1 cellular context compared by ENCODE assay signal in the genomic region with DNA sequence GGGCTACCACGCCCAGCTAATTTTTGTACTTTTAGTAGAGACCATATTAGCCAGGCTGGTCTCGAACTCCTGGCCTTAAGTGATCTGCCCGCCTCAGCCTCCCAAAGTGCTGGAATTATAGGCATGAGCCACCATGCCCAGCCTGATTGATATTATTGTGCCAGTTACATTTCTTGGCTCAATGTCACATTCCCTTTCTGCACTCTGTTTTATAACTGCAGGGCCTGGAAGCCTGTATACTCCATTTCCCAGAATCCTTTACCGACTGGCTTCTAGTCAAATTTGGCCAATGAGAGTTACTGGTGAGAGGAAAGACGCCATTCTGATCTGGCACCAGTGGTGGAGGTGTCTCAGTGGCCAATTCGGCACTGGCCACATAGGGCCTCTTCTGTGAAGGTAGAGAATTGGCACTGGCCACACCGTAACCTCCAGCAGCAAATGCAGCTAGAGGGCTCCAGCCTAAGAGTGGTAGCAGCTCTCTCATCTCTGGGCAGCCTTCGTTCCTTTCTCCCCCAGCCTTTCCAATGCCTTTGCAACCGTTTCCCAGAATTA.
TF ChIP-seq lines count a peak whose summit lies in the region.

No MANE protein-coding gene starts in this region.

TF ChIP-seq in HepG2, 621 proteins besides CTCF, POLR2A, EP300 and RAD21:
- TF ChIP-seq ZNF143 (CRISPR knock-in tag; IDR thresholded peaks at IDR 0.05) = peak; percentile 45; the same call in 1 of the 2 replicates
- TF ChIP-seq CBFB (CRISPR knock-in tag; IDR thresholded peaks at IDR 0.05) = no peak
- no peak for TF ChIP-seq ZNF281 (CRISPR knock-in tag; IDR thresholded peaks at IDR 0.05; ENCODE audit: borderline replicate concordance)
- TF ChIP-seq CENPX (CRISPR knock-in tag; IDR thresholded peaks at IDR 0.05) = no peak
- TF ChIP-seq PBX3 (CRISPR knock-in tag; IDR thresholded peaks at IDR 0.05; ENCODE audit: borderline replicate concordance) = no peak
- no peak for TF ChIP-seq ZNF282 (IDR thresholded peaks at IDR 0.05; ENCODE audit: partially characterized antibody)
- no peak for TF ChIP-seq KLF15 (CRISPR knock-in tag; IDR thresholded peaks at IDR 0.05; ENCODE audit: borderline replicate concordance)
- no peak for TF ChIP-seq ZNF691 (CRISPR knock-in tag; IDR thresholded peaks at IDR 0.05; ENCODE audit: borderline replicate concordance, low read depth)
- TF ChIP-seq ZNF12 (CRISPR knock-in tag; IDR thresholded peaks at IDR 0.05) = no peak
- no peak for TF ChIP-seq ZFY (CRISPR knock-in tag; IDR thresholded peaks at IDR 0.05)
- no peak for TF ChIP-seq TEF (CRISPR knock-in tag; IDR thresholded peaks at IDR 0.05)
- no peak for TF ChIP-seq HDAC2 (CRISPR knock-in tag; IDR thresholded peaks at IDR 0.05)
- TF ChIP-seq POGZ (CRISPR knock-in tag; IDR thresholded peaks at IDR 0.05) = peak; percentile 20; the same call in 1 of the 2 replicates
- no peak for TF ChIP-seq SNRNP70 (IDR thresholded peaks at IDR 0.05; ENCODE audit: low read depth, low read length)
- TF ChIP-seq THAP8 (CRISPR knock-in tag; IDR thresholded peaks at IDR 0.05; ENCODE audit: borderline replicate concordance) = no peak
- no peak for TF ChIP-seq ZBTB1 (CRISPR knock-in tag; IDR thresholded peaks at IDR 0.05; ENCODE audit: borderline replicate concordance)
- TF ChIP-seq THAP11 (CRISPR knock-in tag; IDR thresholded peaks at IDR 0.05) = peak; percentile 34; the same call in 1 of the 2 replicates
- no peak for TF ChIP-seq KLF9 (CRISPR knock-in tag; IDR thresholded peaks at IDR 0.05; ENCODE audit: low read depth)
- peak; percentile 41; the same call in 1 of the 2 replicates for TF ChIP-seq NFYB (CRISPR knock-in tag; IDR thresholded peaks at IDR 0.05)
- TF ChIP-seq KLF12 (CRISPR knock-in tag; IDR thresholded peaks at IDR 0.05; ENCODE audit: borderline replicate concordance) = no peak
- TF ChIP-seq, protein P1, sequence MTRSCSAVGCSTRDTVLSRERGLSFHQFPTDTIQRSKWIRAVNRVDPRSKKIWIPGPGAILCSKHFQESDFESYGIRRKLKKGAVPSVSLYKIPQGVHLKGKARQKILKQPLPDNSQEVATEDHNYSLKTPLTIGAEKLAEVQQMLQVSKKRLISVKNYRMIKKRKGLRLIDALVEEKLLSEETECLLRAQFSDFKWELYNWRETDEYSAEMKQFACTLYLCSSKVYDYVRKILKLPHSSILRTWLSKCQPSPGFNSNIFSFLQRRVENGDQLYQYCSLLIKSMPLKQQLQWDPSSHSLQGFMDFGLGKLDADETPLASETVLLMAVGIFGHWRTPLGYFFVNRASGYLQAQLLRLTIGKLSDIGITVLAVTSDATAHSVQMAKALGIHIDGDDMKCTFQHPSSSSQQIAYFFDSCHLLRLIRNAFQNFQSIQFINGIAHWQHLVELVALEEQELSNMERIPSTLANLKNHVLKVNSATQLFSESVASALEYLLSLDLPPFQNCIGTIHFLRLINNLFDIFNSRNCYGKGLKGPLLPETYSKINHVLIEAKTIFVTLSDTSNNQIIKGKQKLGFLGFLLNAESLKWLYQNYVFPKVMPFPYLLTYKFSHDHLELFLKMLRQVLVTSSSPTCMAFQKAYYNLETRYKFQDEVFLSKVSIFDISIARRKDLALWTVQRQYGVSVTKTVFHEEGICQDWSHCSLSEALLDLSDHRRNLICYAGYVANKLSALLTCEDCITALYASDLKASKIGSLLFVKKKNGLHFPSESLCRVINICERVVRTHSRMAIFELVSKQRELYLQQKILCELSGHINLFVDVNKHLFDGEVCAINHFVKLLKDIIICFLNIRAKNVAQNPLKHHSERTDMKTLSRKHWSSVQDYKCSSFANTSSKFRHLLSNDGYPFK (CRISPR knock-in tag; IDR thresholded peaks at IDR 0.05; ENCODE audit: borderline replicate concordance) = no peak
- TF ChIP-seq MIER3 (CRISPR knock-in tag; IDR thresholded peaks at IDR 0.05; ENCODE audit: borderline replicate concordance) = no peak
- TF ChIP-seq MIER2 (CRISPR knock-in tag; IDR thresholded peaks at IDR 0.05) = no peak
- no peak for TF ChIP-seq HNF4G (IDR thresholded peaks at IDR 0.05; ENCODE audit: borderline replicate concordance, low read depth, low read length)
- TF ChIP-seq HNF4G (CRISPR knock-in tag; IDR thresholded peaks at IDR 0.05; ENCODE audit: borderline replicate concordance, low read depth) = no peak
- no peak for TF ChIP-seq ATM (IDR thresholded peaks at IDR 0.05; ENCODE audit: borderline replicate concordance)
- no peak for TF ChIP-seq ZC3H4 (CRISPR knock-in tag; IDR thresholded peaks at IDR 0.05; ENCODE audit: borderline replicate concordance)
- TF ChIP-seq TBP (CRISPR knock-in tag; IDR thresholded peaks at IDR 0.05) = no peak
- TF ChIP-seq ZNF720 (CRISPR knock-in tag; IDR thresholded peaks at IDR 0.05) = no peak
- no peak for TF ChIP-seq ZNF17 (CRISPR knock-in tag; IDR thresholded peaks at IDR 0.05)
- no peak for TF ChIP-seq PATZ1 (CRISPR knock-in tag; IDR thresholded peaks at IDR 0.05)
- TF ChIP-seq MEIS2 (CRISPR knock-in tag; IDR thresholded peaks at IDR 0.05) = no peak
- no peak for TF ChIP-seq HMG20A (CRISPR knock-in tag; IDR thresholded peaks at IDR 0.05; ENCODE audit: borderline replicate concordance)
- TF ChIP-seq, protein P2, sequence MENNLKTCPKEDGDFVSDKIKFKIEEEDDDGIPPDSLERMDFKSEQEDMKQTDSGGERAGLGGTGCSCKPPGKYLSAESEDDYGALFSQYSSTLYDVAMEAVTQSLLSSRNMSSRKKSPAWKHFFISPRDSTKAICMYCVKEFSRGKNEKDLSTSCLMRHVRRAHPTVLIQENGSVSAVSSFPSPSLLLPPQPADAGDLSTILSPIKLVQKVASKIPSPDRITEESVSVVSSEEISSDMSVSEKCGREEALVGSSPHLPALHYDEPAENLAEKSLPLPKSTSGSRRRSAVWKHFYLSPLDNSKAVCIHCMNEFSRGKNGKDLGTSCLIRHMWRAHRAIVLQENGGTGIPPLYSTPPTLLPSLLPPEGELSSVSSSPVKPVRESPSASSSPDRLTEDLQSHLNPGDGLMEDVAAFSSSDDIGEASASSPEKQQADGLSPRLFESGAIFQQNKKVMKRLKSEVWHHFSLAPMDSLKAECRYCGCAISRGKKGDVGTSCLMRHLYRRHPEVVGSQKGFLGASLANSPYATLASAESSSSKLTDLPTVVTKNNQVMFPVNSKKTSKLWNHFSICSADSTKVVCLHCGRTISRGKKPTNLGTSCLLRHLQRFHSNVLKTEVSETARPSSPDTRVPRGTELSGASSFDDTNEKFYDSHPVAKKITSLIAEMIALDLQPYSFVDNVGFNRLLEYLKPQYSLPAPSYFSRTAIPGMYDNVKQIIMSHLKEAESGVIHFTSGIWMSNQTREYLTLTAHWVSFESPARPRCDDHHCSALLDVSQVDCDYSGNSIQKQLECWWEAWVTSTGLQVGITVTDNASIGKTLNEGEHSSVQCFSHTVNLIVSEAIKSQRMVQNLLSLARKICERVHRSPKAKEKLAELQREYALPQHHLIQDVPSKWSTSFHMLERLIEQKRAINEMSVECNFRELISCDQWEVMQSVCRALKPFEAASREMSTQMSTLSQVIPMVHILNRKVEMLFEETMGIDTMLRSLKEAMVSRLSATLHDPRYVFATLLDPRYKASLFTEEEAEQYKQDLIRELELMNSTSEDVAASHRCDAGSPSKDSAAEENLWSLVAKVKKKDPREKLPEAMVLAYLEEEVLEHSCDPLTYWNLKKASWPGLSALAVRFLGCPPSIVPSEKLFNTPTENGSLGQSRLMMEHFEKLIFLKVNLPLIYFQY (CRISPR knock-in tag; IDR thresholded peaks at IDR 0.05; ENCODE audit: borderline replicate concordance) = no peak
- no peak for TF ChIP-seq ZNF235 (CRISPR knock-in tag; IDR thresholded peaks at IDR 0.05; ENCODE audit: borderline replicate concordance)
- TF ChIP-seq CREB3 (CRISPR knock-in tag; IDR thresholded peaks at IDR 0.05) = no peak
TF ChIP-seq in HepG2: peak in this region for 4.
